ENCODE assay signal across 11 cellular contexts in genomic region chr16:85202631-85203461, GRCh38.
DNase-seq lines count a peak whose midpoint lies in the region; ATAC-seq and TF ChIP-seq lines count a peak whose summit lies in the region.
"Had no signal": no experiment of that assay in that cellular context is flagged by ENCODE, and none has a peak within 500 bp of the region (broad histone marks: within the 10 kb centered on the region; RNA-seq: fewer than 3 reads in every experiment).

No MANE protein-coding gene starts in this region.

- peaks cover 17% of the 10 kb centered on the region for H3K4me1 ChIP-seq in osteoblast (ENCODE audit: insufficient read depth, low read length)
- no peaks in the 10 kb centered on the region for H3K4me1 ChIP-seq in PC-9 (replicated peaks; ENCODE audit: insufficient read depth)

- ATAC-seq in GM21786 (IDR thresholded peaks at IDR 0.05; ENCODE audit: unreplicated experiment) = no peak
- ATAC-seq: HCT116 had no signal

- H4K20me1 ChIP-seq in osteoblast (ENCODE audit: insufficient read depth, low read length) (peaks cover 1% of the 10 kb centered on the region), PC-9 (ENCODE audit: insufficient read depth) (no peaks in the 10 kb centered on the region)

- H3K4me3 ChIP-seq in osteoblast (ENCODE audit: insufficient read depth, low read length) = no peak overlapping the region
- no peak overlapping the region for H3K4me3 ChIP-seq in PC-9

- H3K79me2 ChIP-seq in osteoblast (ENCODE audit: insufficient read depth, low read length) = peaks cover 14% of the 10 kb centered on the region
- H3K79me2 ChIP-seq in PC-9 (ENCODE audit: low read depth) = no peaks in the 10 kb centered on the region

- peak; percentile 93 for DNase-seq in AG09319 (ENCODE audit: extremely low read depth, low read depth)
- peak; percentile 9 for DNase-seq in RPMI7951 (ENCODE audit: low read depth)
- peak in 29 of 42 donors; percentile 25 to 71 (median 48) for DNase-seq in head of caudate nucleus
- peak; percentile 93 for DNase-seq in osteoblast (ENCODE audit: insufficient read length, low spot score, missing footprints)
- DNase-seq in PC-9 = no peak
- no peak for DNase-seq in activated naive CD4-positive, alpha-beta T cell (lab: John Stamatoyannopoulos, UW)
- DNase-seq in NCI-H1436 (lab: John Stamatoyannopoulos, UW) = no peak
- DNase-seq: activated CD4-positive, alpha-beta T cell treated with anti-CD3 and anti-CD28 coated beads, Interleukin-2, amount 50 U/mL, for 1 hour; NCI-H1417 treated with DMSO at 0.1 percent for 48 hours had no signal

- H3K9me3 ChIP-seq in osteoblast (ENCODE audit: low read depth, low read length) = peaks cover 3% of the 10 kb centered on the region
- no peaks in the 10 kb centered on the region for H3K9me3 ChIP-seq in PC-9 (ENCODE audit: insufficient read depth, low read depth)

- no TSS peak for BruUV-seq in PC-9 (replicated peaks; lab: Mats Ljungman, UMichigan)

- H3K27me3 ChIP-seq in osteoblast (ENCODE audit: insufficient read depth, low read length) = no peaks in the 10 kb centered on the region
- H3K27me3 ChIP-seq in PC-9 (ENCODE audit: insufficient read depth, low read depth) = no peaks in the 10 kb centered on the region

- H2AFZ ChIP-seq in osteoblast (ENCODE audit: low read length) (peak overlapping the region; percentile 29), PC-9 (no peak overlapping the region)

- H3K4me2 ChIP-seq in osteoblast (ENCODE audit: insufficient read depth, low read length) = no peak overlapping the region
- H3K4me2 ChIP-seq in PC-9 = no peak overlapping the region

- TF ChIP-seq CTCF in AG09319 (IDR thresholded peaks at IDR 0.05; ENCODE audit: low read depth, low read length) = no peak
- TF ChIP-seq CTCF in osteoblast (IDR thresholded peaks at IDR 0.05; ENCODE audit: extremely low read depth, low read depth, low read length) = no peak
- TF ChIP-seq CTCF in PC-9 (conservative IDR thresholded peaks at IDR 0.05) = no peak

- 0 out of 2 replicates have a peak, but pooled peaks cover 4% of the 10 kb centered on the region for H3F3A ChIP-seq in PC-9 (ENCODE audit: insufficient read depth, low read depth)

- CTCF ChIA-PET in PC-9 (lab: Charles Lee) = interaction anchor here (0.6 kb wide), 1 partner anchor 517 kb away, joined by 4 read pairs; no protein-coding TSS in a partner anchor

- no peaks in the 10 kb centered on the region for H3K9me2 ChIP-seq in PC-9 (ENCODE audit: insufficient read depth)

- peak overlapping the region; percentile 44 for H3K27ac ChIP-seq in osteoblast (ENCODE audit: low read depth, low read length)
- no peak overlapping the region for H3K27ac ChIP-seq in PC-9

- POLR2A ChIA-PET in PC-9 (lab: Charles Lee; ENCODE audit: unreplicated experiment) = no interaction called here

- H3K36me3 ChIP-seq in osteoblast (ENCODE audit: insufficient read depth, low read length) = no peaks in the 10 kb centered on the region
- H3K36me3 ChIP-seq in PC-9 (ENCODE audit: low read depth) = no peaks in the 10 kb centered on the region

- intact Hi-C loops in head of caudate nucleus (cut with DNase I) = no loop called here
- intact Hi-C loops in PC-9 (cut with micrococcal nuclease; ENCODE audit: unreplicated experiment) = no loop called here

Comparison
In these comparisons a context has a peak if more than half of its experiments do, and no peak if none do; other contexts are left out.
1. DNase-seq: peak in AG09319 (single experiment), RPMI7951 (single experiment), head of caudate nucleus (29 of 42) and osteoblast (single experiment); none in PC-9 (0 of 2), activated naive CD4-positive, alpha-beta T cell (0 of 4) and NCI-H1436 (single experiment).